8 cellular contexts compared by ENCODE assay signal in genomic region chr17:77140166-77140877, GRCh38. TPM values are rescaled to one million over a fixed set of nuclear protein-coding genes. Genes with fewer than 3 reads are reported as not detected.
A peak's percentile ranks its signal among the peaks of the same experiment; 100 is the strongest.
DNase-seq lines count a peak whose midpoint lies in the region; ATAC-seq and TF ChIP-seq lines count a peak whose summit lies in the region.

No MANE protein-coding gene starts in this region.

- H3K79me2 ChIP-seq in mammary epithelial cell (ENCODE audit: insufficient read depth, low read length) (peaks cover 43% of the 10 kb centered on the region), smooth muscle cell (ENCODE audit: low read depth) (peaks cover 31% of the 10 kb centered on the region)

- TSS peak; percentile 59 for BruUV-seq in mammary epithelial cell (replicated peaks; lab: Mats Ljungman, UMichigan)

- in situ Hi-C loops in mammary epithelial cell (cut with MboI; ENCODE audit: low sequenced_read_pairs in 2 of 2), result no loop called here

- intact Hi-C loops in mammary epithelial cell (cut with micrococcal nuclease), result loop anchor here (1.0 to 2.0 kb wide), 3 partner anchors 15 to 115 kb away; no protein-coding TSS in a partner anchor

- no peak for TF ChIP-seq CTCF in AG04450 (IDR thresholded peaks at IDR 0.05; ENCODE audit: low read depth, low read length)
- peak; percentile 5; the same call in 1 of the 2 replicates for TF ChIP-seq CTCF in WERI-Rb-1 (IDR thresholded peaks at IDR 0.05; ENCODE audit: low read depth, low read length)
- peak in 1 of 2 donors; percentile 2 for TF ChIP-seq CTCF in mammary epithelial cell (conservative IDR thresholded peaks at IDR 0.05 in 1 of 2, IDR thresholded peaks at IDR 0.05 in 1 of 2; ENCODE audit: extremely low read depth in 1 of 2, insufficient read depth in 1 of 2, low read depth in 1 of 2, low read length in 2 of 2)
- TF ChIP-seq CTCF in smooth muscle cell (IDR thresholded peaks at IDR 0.05; ENCODE audit: borderline replicate concordance, insufficient read depth, poor library complexity, severe bottlenecking), result no peak

- H2AFZ ChIP-seq in mammary epithelial cell (ENCODE audit: low read depth, low read length) (peak overlapping the region; percentile 14), smooth muscle cell (ENCODE audit: low read depth) (peak overlapping the region; percentile 76)

- 5% methylated on average over 4 of the region's 67 CpGs for WGBS in mammary epithelial cell (ENCODE audit: low coverage, missing lambda C conversion rate)
- WGBS in smooth muscle cell (ENCODE audit: low lambda C conversion rate), result 5% methylated on average over 38 of the region's 67 CpGs

- H3K4me1 ChIP-seq in mammary epithelial cell (ENCODE audit: insufficient read depth, low read length) (peaks cover 31% of the 10 kb centered on the region), smooth muscle cell (ENCODE audit: low read depth) (peaks cover 4% of the 10 kb centered on the region)

- DNase-seq in AG04450 (ENCODE audit: low read depth, low spot score), result peak; percentile 96
- DNase-seq in NCI-H2196 (lab: John Stamatoyannopoulos, UW; ENCODE audit: unreplicated experiment), result peak; percentile 100
- peak; percentile 100 for DNase-seq in WERI-Rb-1
- DNase-seq in mammary epithelial cell, result peak; percentile 97
- DNase-seq in iPS-NIHi7 (ENCODE audit: extremely low spot score), result peak; percentile 99
- DNase-seq in smooth muscle cell (lab: John Stamatoyannopoulos, UW; ENCODE audit: unreplicated experiment), result peak; percentile 98

- CTCF ChIA-PET in AG04450 (lab: Charles Lee) (interaction anchor here (0.7 to 1.9 kb wide), 2 partner anchors 19 to 52 kb away, joined by 3 to 10 read pairs; no protein-coding TSS in a partner anchor), mammary epithelial cell (lab: Charles Lee; ENCODE audit: low non-redundant PET) (interaction anchor here (0.6 to 0.8 kb wide), 2 partner anchors 15 to 16 kb away, joined by 4 to 5 read pairs; no protein-coding TSS in a partner anchor)

- H3F3A ChIP-seq in smooth muscle cell (ENCODE audit: low read depth), result peaks cover 3% of the 10 kb centered on the region

- POLR2A ChIA-PET in AG04450 (lab: Yijun Ruan, JAX), result interaction anchor here (0.6 to 2.4 kb wide), 5 partner anchors 11 to 95 kb away, joined by 3 to 13 read pairs (median 4); no protein-coding TSS in a partner anchor

- H4K20me1 ChIP-seq in mammary epithelial cell (ENCODE audit: insufficient read depth, low read length) (no peaks in the 10 kb centered on the region), smooth muscle cell (ENCODE audit: low read depth) (peaks cover 32% of the 10 kb centered on the region)

- H3K27ac ChIP-seq in AG04450 (ENCODE audit: low read depth, low read length), result peak overlapping the region; percentile 88
- peak overlapping the region; percentile 93 for H3K27ac ChIP-seq in WERI-Rb-1
- H3K27ac ChIP-seq in mammary epithelial cell (ENCODE audit: insufficient read depth, low read depth, low read length), result peak overlapping the region; percentile 95
- H3K27ac ChIP-seq in smooth muscle cell (ENCODE audit: low read depth), result peak overlapping the region; percentile 99

- ATAC-seq in GM18870 (IDR thresholded peaks at IDR 0.05; ENCODE audit: unreplicated experiment), result peak; percentile 71
- peak; percentile 84 for ATAC-seq in HG03108 (IDR thresholded peaks at IDR 0.05; ENCODE audit: unreplicated experiment)

- peak overlapping the region; percentile 93 for H3K4me2 ChIP-seq in mammary epithelial cell (ENCODE audit: insufficient read depth, low read depth, low read length)
- H3K4me2 ChIP-seq in smooth muscle cell, result peak overlapping the region; percentile 93

- H3K9ac ChIP-seq in mammary epithelial cell (ENCODE audit: insufficient read depth, low read length) (peak overlapping the region; percentile 89), smooth muscle cell (ENCODE audit: low read depth) (peak overlapping the region; percentile 96)

- dilution Hi-C loops in mammary epithelial cell (cut with HindIII; ENCODE audit: low sequenced_read_pairs), result no loop called here

- H3K9me3 ChIP-seq in AG04450 (ENCODE audit: control insufficient read depth, insufficient read depth, low read length), result peaks cover 7% of the 10 kb centered on the region
- peaks cover 20% of the 10 kb centered on the region for H3K9me3 ChIP-seq in WERI-Rb-1 (ENCODE audit: severe bottlenecking)
- H3K9me3 ChIP-seq in mammary epithelial cell (replicated peaks; ENCODE audit: insufficient read depth, low read length), result peaks cover 11% of the 10 kb centered on the region
- no peaks in the 10 kb centered on the region for H3K9me3 ChIP-seq in smooth muscle cell (replicated peaks; ENCODE audit: low read depth)

- H3K27me3 ChIP-seq in AG04450 (ENCODE audit: control insufficient read depth, insufficient read depth, low read length) (no peaks in the 10 kb centered on the region), WERI-Rb-1 (ENCODE audit: insufficient read depth, low read depth, severe bottlenecking) (no peaks in the 10 kb centered on the region), mammary epithelial cell (ENCODE audit: insufficient read depth, low read length) (no peaks in the 10 kb centered on the region), smooth muscle cell (ENCODE audit: low read depth) (no peaks in the 10 kb centered on the region)

- H3K4me3 ChIP-seq in AG04450 (ENCODE audit: low read depth, low read length), result peak overlapping the region; percentile 59
- peak overlapping the region; percentile 36 for H3K4me3 ChIP-seq in WERI-Rb-1 (ENCODE audit: low read depth, low read length)
- peak overlapping the region; percentile 9 to 63 (median 53) for H3K4me3 ChIP-seq in mammary epithelial cell (replicated peaks in 1 of 3; ENCODE audit: insufficient read depth in 1 of 3, low read depth in 2 of 3, low read length in 3 of 3)
- peak overlapping the region; percentile 92 for H3K4me3 ChIP-seq in smooth muscle cell

- H3K36me3 ChIP-seq in WERI-Rb-1 (peaks cover 28% of the 10 kb centered on the region), mammary epithelial cell (ENCODE audit: insufficient read depth, low read length) (peaks cover 18% of the 10 kb centered on the region), smooth muscle cell (ENCODE audit: low read depth) (no peaks in the 10 kb centered on the region)

RNA-seq across cellular contexts. Expression of gene SEC14L1, which starts 0.4 kb away (rescaled TPM):
- polyA plus RNA-seq in AG04450 (2011; rRNA removed) (34.7 and 38.7 TPM in 2 replicates), mammary epithelial cell (34.8 TPM), smooth muscle cell (25.8 and 29.5 TPM in 2 replicates)
- polyA minus RNA-seq in AG04450 (2011; rRNA and poly(A)+ RNA removed), result 28.7 and 40.4 TPM in 2 replicates
- total RNA-seq in mammary epithelial cell (10 to 100 TPM; 66.0 to 67.6 TPM), smooth muscle cell (24.3 and 25.1 TPM in 2 replicates)
- 53.9 TPM for polyA minus RNA-seq in mammary epithelial cell

Comparison
In these comparisons a context has a peak if more than half of its experiments do, and no peak if none do; other contexts are left out.
1. Peak in every context shown above with its lines: DNase-seq, ATAC-seq, H3K4me3 ChIP-seq and H3K27ac ChIP-seq.
2. H3K4me3 ChIP-seq: peak in every context shown above with its lines; median percentile 92 in smooth muscle cell; 59 in AG04450; 53 in mammary epithelial cell; 36 in WERI-Rb-1.